9 cellular contexts compared by ENCODE assay signal in genomic region chr5:174323878-174324281, GRCh38.
DNase-seq lines count a peak whose midpoint lies in the region; ATAC-seq, FAIRE-seq and TF ChIP-seq lines count a peak whose summit lies in the region.
"Had no signal": no experiment of that assay in that cellular context is flagged by ENCODE, and none has a peak within 500 bp of the region (broad histone marks: within the 10 kb centered on the region; RNA-seq: fewer than 3 reads in every experiment).

No MANE protein-coding gene starts in this region.

- BruUV-seq in PC-3 (replicated peaks; lab: Mats Ljungman, UMichigan) = no TSS peak

- intact Hi-C loops in PC-3 (cut with micrococcal nuclease) (no loop called here), natural killer cell (cut with micrococcal nuclease) (no loop called here)

- peaks cover 11 to 13% of the 10 kb centered on the region in 2 donors for H3K27me3 Mint-ChIP-seq in natural killer cell (ENCODE audit: low read depth in 2 of 2)

- TF ChIP-seq POLR2A in GM12891 (IDR thresholded peaks at IDR 0.05; ENCODE audit: low read depth, low read length) = no peak

- ATAC-seq in HG03025 (IDR thresholded peaks at IDR 0.05; ENCODE audit: low FRiP score, unreplicated experiment) = peak; percentile 57
- peak; percentile 51 for ATAC-seq in PC-3
- ATAC-seq in foreskin keratinocyte = peak; percentile 64
- no peak for ATAC-seq in natural killer cell

- H3K9ac ChIP-seq in PC-3 (ENCODE audit: low read length) = no peak overlapping the region

- H3K4me1 ChIP-seq in PC-3 (ENCODE audit: insufficient read depth, low read length) (peaks cover 19% of the 10 kb centered on the region), foreskin keratinocyte (no peaks in the 10 kb centered on the region)

- no peaks in the 10 kb centered on the region for H3K9me3 Mint-ChIP-seq in natural killer cell
- H3K9me3 Mint-ChIP-seq: natural killer cell treated with Interleukin-12 subunit alpha and Interleukin-12 subunit beta and Interleukin-15 and Interleukin-18, amount 100 ng/mL, for 72 hours had no signal

- H3K4me2 ChIP-seq in PC-3 (ENCODE audit: low read length) = peak overlapping the region; percentile 55

- POLR2A ChIA-PET in PC-3 (lab: Charles Lee; ENCODE audit: unreplicated experiment) = no interaction called here

- peak; percentile 43 for FAIRE-seq in GM12891 (lab: Jason Lieb, UNC)

- H4K20me1 ChIP-seq in PC-3 (ENCODE audit: low read length) = no peaks in the 10 kb centered on the region

- no peak overlapping the region for H3K27ac Mint-ChIP-seq in natural killer cell
- H3K27ac Mint-ChIP-seq: natural killer cell treated with Interleukin-12 subunit alpha and Interleukin-12 subunit beta and Interleukin-15 and Interleukin-18, amount 100 ng/mL, for 72 hours had no signal

- DNase-seq in 8988T (peak; percentile 63), GM12891 (ENCODE audit: insufficient read length, low spot score) (peak; percentile 46), PC-3 (peak; percentile 78), foreskin keratinocyte (peak in 1 of 2 donors; percentile 11), natural killer cell (no peak), amniotic stem cell (lab: John Stamatoyannopoulos, UW) (no peak)
- no peak for DNase-seq in activated effector memory CD4-positive, alpha-beta T cell treated with Interleukin-2 at 50 U/mL for 16 hours

- no peak overlapping the region for H3K4me3 Mint-ChIP-seq in natural killer cell
- H3K4me3 Mint-ChIP-seq: natural killer cell treated with Interleukin-12 subunit alpha and Interleukin-12 subunit beta and Interleukin-15 and Interleukin-18, amount 100 ng/mL, for 72 hours had no signal

- no peaks in the 10 kb centered on the region for H3K36me3 ChIP-seq in PC-3 (ENCODE audit: low read depth, low read length)

- no peaks in the 10 kb centered on the region for H3K9me3 ChIP-seq in PC-3 (ENCODE audit: low read length)

- H3K27me3 ChIP-seq in PC-3 (ENCODE audit: low read length) (peaks cover 19% of the 10 kb centered on the region), foreskin keratinocyte (no peaks in the 10 kb centered on the region)

- H2AFZ ChIP-seq in PC-3 (ENCODE audit: low read length) = no peak overlapping the region

- no peaks in the 10 kb centered on the region for H3K9me2 ChIP-seq in PC-3 (replicated peaks; ENCODE audit: low read length)

- no peaks in the 10 kb centered on the region for H3K36me3 Mint-ChIP-seq in natural killer cell
- H3K36me3 Mint-ChIP-seq: natural killer cell treated with Interleukin-12 subunit alpha and Interleukin-12 subunit beta and Interleukin-15 and Interleukin-18, amount 100 ng/mL, for 72 hours had no signal

- no peak overlapping the region for H3K4me3 ChIP-seq in PC-3 (ENCODE audit: low read length)

- H3K27ac ChIP-seq in PC-3 (ENCODE audit: low read length) (peak overlapping the region; percentile 26; the same call in 1 of the 2 replicates), foreskin keratinocyte (no peak overlapping the region)

- no peaks in the 10 kb centered on the region for H3K4me1 Mint-ChIP-seq in natural killer cell

- CTCF ChIA-PET in PC-3 (lab: Charles Lee) = interaction anchor here (0.6 to 0.7 kb wide), 2 partner anchors 278 to 811 kb away, joined by 3 to 5 read pairs; partner anchors contain the start of gene NSG2

- H3F3A ChIP-seq in PC-3 (ENCODE audit: low read length, unreplicated experiment) = no peaks in the 10 kb centered on the region

- no peaks in the 10 kb centered on the region for H3K79me2 ChIP-seq in PC-3 (ENCODE audit: low read length)

- TF ChIP-seq CTCF in PC-3 (conservative IDR thresholded peaks at IDR 0.05; ENCODE audit: low read depth, low read length) (no peak), foreskin keratinocyte (conservative IDR thresholded peaks at IDR 0.05) (no peak), natural killer cell (IDR thresholded peaks at IDR 0.05) (no peak)

TF ChIP-seq in GM12891, 5 proteins besides CTCF, POLR2A, EP300 and RAD21:
- TF ChIP-seq PAX5 (IDR thresholded peaks at IDR 0.05; ENCODE audit: insufficient read depth, low read length, severe bottlenecking) (no peak), POLR2AphosphoS5 (IDR thresholded peaks at IDR 0.05; ENCODE audit: low read depth, low read length) (no peak), TAF1 (IDR thresholded peaks at IDR 0.05; ENCODE audit: low read depth, low read length) (no peak), SPI1 (IDR thresholded peaks at IDR 0.05; ENCODE audit: low read depth, low read length) (no peak), POU2F2 (IDR thresholded peaks at IDR 0.05; ENCODE audit: low read depth, low read length) (no peak)

Comparison
In these comparisons a context has a peak if more than half of its experiments do, and no peak if none do; other contexts are left out.
1. DNase-seq: peak in 8988T (single experiment), GM12891 (single experiment) and PC-3 (single experiment); none in activated effector memory CD4-positive, alpha-beta T cell treated with Interleukin-2 at 50 U/mL for 16 hours (single experiment), natural killer cell (single experiment) and amniotic stem cell (single experiment).
2. ATAC-seq: peak in HG03025 (single experiment), PC-3 (single experiment) and foreskin keratinocyte (single experiment); none in natural killer cell (0 of 3).